ENCODE assay signal across 1 cellular context in genomic region chr10:75094465-75094864, GRCh38.
TF ChIP-seq lines count a peak whose summit lies in the region.

No MANE protein-coding gene starts in this region.

TF ChIP-seq in HepG2, 621 proteins besides CTCF, POLR2A, EP300 and RAD21 (continued from another document and continues in another):
- TF ChIP-seq AKNA (CRISPR knock-in tag; IDR thresholded peaks at IDR 0.05; ENCODE audit: borderline replicate concordance): no peak
- TF ChIP-seq SMARCC2 (IDR thresholded peaks at IDR 0.05): no peak
- peak; percentile 78; the same call in 1 of the 2 replicates for TF ChIP-seq FOXK1 (CRISPR knock-in tag; IDR thresholded peaks at IDR 0.05; ENCODE audit: borderline replicate concordance, low read depth)
- no peak for TF ChIP-seq XBP1 (CRISPR knock-in tag; IDR thresholded peaks at IDR 0.05)
- peak; percentile 31; the same call in 1 of the 2 replicates for TF ChIP-seq MAX (IDR thresholded peaks at IDR 0.05)
- no peak for TF ChIP-seq SRY (CRISPR knock-in tag; IDR thresholded peaks at IDR 0.05)
- TF ChIP-seq NPAS2 (CRISPR knock-in tag; IDR thresholded peaks at IDR 0.05; ENCODE audit: borderline replicate concordance): no peak
- TF ChIP-seq RBM39 (IDR thresholded peaks at IDR 0.05; ENCODE audit: low read depth, low read length, poor library complexity, severe bottlenecking): no peak
- no peak for TF ChIP-seq STAT5B (CRISPR knock-in tag; IDR thresholded peaks at IDR 0.05)
- 0 out of 2 replicates have a peak, but pooled peaks have one; percentile 47 for TF ChIP-seq ZNF430 (CRISPR knock-in tag; IDR thresholded peaks at IDR 0.05)
- TF ChIP-seq ZNF597 (CRISPR knock-in tag; IDR thresholded peaks at IDR 0.05): no peak
- TF ChIP-seq ZHX2 (IDR thresholded peaks at IDR 0.05; ENCODE audit: low read depth): no peak
- TF ChIP-seq ZHX2 (CRISPR knock-in tag; IDR thresholded peaks at IDR 0.05; ENCODE audit: borderline replicate concordance): no peak
- TF ChIP-seq RXRA (CRISPR knock-in tag; IDR thresholded peaks at IDR 0.05): peak; percentile 70; the same call in 1 of the 2 replicates
- TF ChIP-seq ATAD3A (CRISPR knock-in tag; IDR thresholded peaks at IDR 0.05): no peak
- no peak for TF ChIP-seq KDM5A (IDR thresholded peaks at IDR 0.05; ENCODE audit: borderline replicate concordance, low read length)
- peak; percentile 68 for TF ChIP-seq SPEN (CRISPR knock-in tag; IDR thresholded peaks at IDR 0.05; ENCODE audit: low read depth)
- no peak for TF ChIP-seq BCL3 (CRISPR knock-in tag; IDR thresholded peaks at IDR 0.05)
- no peak for TF ChIP-seq CBX1 (IDR thresholded peaks at IDR 0.05; ENCODE audit: low read depth)
- no peak for TF ChIP-seq ZBTB26 (CRISPR knock-in tag; IDR thresholded peaks at IDR 0.05; ENCODE audit: borderline replicate concordance)
- no peak for TF ChIP-seq POLR2G (IDR thresholded peaks at IDR 0.05; ENCODE audit: low read depth, low read length)
- TF ChIP-seq ADNP (CRISPR knock-in tag; IDR thresholded peaks at IDR 0.05): no peak
- TF ChIP-seq ZFX (CRISPR knock-in tag; IDR thresholded peaks at IDR 0.05; ENCODE audit: low read depth): peak; percentile 57
- TF ChIP-seq ZNF235 (CRISPR knock-in tag; IDR thresholded peaks at IDR 0.05; ENCODE audit: borderline replicate concordance): no peak
- TF ChIP-seq SKI (IDR thresholded peaks at IDR 0.05; ENCODE audit: partially characterized antibody): no peak
- no peak for TF ChIP-seq ZNF546 (CRISPR knock-in tag; conservative IDR thresholded peaks at IDR 0.05)
- no peak for TF ChIP-seq ZIK1 (CRISPR knock-in tag; IDR thresholded peaks at IDR 0.05; ENCODE audit: borderline replicate concordance, low read depth)
- no peak for TF ChIP-seq ZNF543 (CRISPR knock-in tag; IDR thresholded peaks at IDR 0.05)
- TF ChIP-seq ZNF567 (CRISPR knock-in tag; IDR thresholded peaks at IDR 0.05; ENCODE audit: borderline replicate concordance): no peak
- TF ChIP-seq LRRFIP1 (CRISPR knock-in tag; conservative IDR thresholded peaks at IDR 0.05): no peak
- no peak for TF ChIP-seq ZFP36L2 (CRISPR knock-in tag; IDR thresholded peaks at IDR 0.05)
- TF ChIP-seq PHF8 (CRISPR knock-in tag; IDR thresholded peaks at IDR 0.05): no peak
- TF ChIP-seq ZNF280B (CRISPR knock-in tag; IDR thresholded peaks at IDR 0.05; ENCODE audit: borderline replicate concordance): no peak
- TF ChIP-seq CBX5 (CRISPR knock-in tag; IDR thresholded peaks at IDR 0.05; ENCODE audit: borderline replicate concordance): peak; percentile 38; the same call in 1 of the 2 replicates
- no peak for TF ChIP-seq ZNF652 (CRISPR knock-in tag; IDR thresholded peaks at IDR 0.05; ENCODE audit: borderline replicate concordance, low read depth)
- no peak for TF ChIP-seq CBFB (CRISPR knock-in tag; IDR thresholded peaks at IDR 0.05)
- TF ChIP-seq PLSCR1 (CRISPR knock-in tag; IDR thresholded peaks at IDR 0.05; ENCODE audit: borderline replicate concordance): no peak
- no peak for TF ChIP-seq NONO (IDR thresholded peaks at IDR 0.05)
- TF ChIP-seq NONO (CRISPR knock-in tag; conservative IDR thresholded peaks at IDR 0.05): 0 out of 2 replicates have a peak, but pooled peaks have one; percentile 59
